Comparison of ENCODE assay signal across 10 cellular contexts in the genomic region with DNA sequence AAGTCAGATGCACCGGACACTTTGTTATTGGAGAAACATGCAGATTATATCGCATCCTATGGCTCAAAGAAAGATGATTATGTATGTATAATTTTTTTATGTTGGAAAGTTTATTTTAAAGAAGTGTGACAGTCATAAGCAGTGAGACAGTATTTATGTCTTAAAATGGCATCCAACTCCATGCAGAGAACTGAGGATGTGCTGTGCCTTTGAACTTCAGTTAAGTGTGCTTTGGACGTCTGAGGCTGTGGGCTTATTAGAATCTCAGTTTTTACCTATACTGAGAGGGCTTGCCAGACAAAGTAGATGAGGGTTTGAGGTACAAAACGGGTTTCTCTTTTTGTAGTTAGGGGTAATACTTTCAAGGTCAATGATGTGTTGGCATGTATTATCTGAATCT. TPM values are rescaled to one million over a fixed set of nuclear protein-coding genes. Genes with fewer than 3 reads are reported as not detected.
DNase-seq lines count a peak whose midpoint lies in the region; ATAC-seq, FAIRE-seq and TF ChIP-seq lines count a peak whose summit lies in the region.
"Had no signal": no experiment of that assay in that cellular context is flagged by ENCODE, and none has a peak within 500 bp of the region (broad histone marks: within the 10 kb centered on the region; RNA-seq: fewer than 3 reads in every experiment).

No MANE protein-coding gene starts in this region.

- intact Hi-C loops in activated naive CD4-positive, alpha-beta T cell treated with anti-CD3 and anti-CD28 coated beads for 36 hours (cut with micrococcal nuclease): loop anchor here (2.0 to 10.0 kb wide), 6 partner anchors 173 to 1967 kb away; partner anchors contain the start of genes ST6GALNAC3 and USP33
- intact Hi-C loops in lower leg skin (cut with DNase I; ENCODE audit: low total_unique reads): no loop called here
- intact Hi-C loops in transverse colon (cut with DNase I; ENCODE audit: low total_unique reads): no loop called here

- H3K4me2 ChIP-seq in astrocyte (ENCODE audit: low read length): peak overlapping the region; percentile 92

- 11 to 13% methylated on average over 4 of the region's 4 CpGs for WGBS in lower leg skin, 2 donors
- 12 to 16% methylated on average over 3 to 4 of the region's 4 CpGs for WGBS in transverse colon (ENCODE audit: low coverage in 1 of 2), 2 donors

- H3K27ac ChIP-seq in astrocyte (ENCODE audit: low read depth, low read length) (peak overlapping the region; percentile 81), transverse colon (peak overlapping the region; percentile 89 to 91 (median 90))

- H3K4me1 Mint-ChIP-seq in activated naive CD4-positive, alpha-beta T cell treated with anti-CD3 and anti-CD28 coated beads for 36 hours (ENCODE audit: low read depth): peaks cover 35% of the 10 kb centered on the region
- H3K4me1 Mint-ChIP-seq in astrocyte (ENCODE audit: low read depth, unreplicated experiment): peaks cover 23% of the 10 kb centered on the region

- peaks cover 65% of the 10 kb centered on the region for H3K79me2 ChIP-seq in astrocyte (ENCODE audit: insufficient read depth, low read length)

- no peak for DNase-seq in activated naive CD4-positive, alpha-beta T cell treated with anti-CD3 and anti-CD28 coated beads for 36 hours
- no peak for DNase-seq in activated naive CD4-positive, alpha-beta T cell treated with anti-CD3 and anti-CD28 coated beads, Interleukin-2, amount 50 U/mL, for 16 hours
- DNase-seq in astrocyte (ENCODE audit: low read depth): no peak
- no peak for DNase-seq in lower leg skin (ENCODE audit: low spot score in 2 of 2)
- DNase-seq in transverse colon: no peak
- no peak for DNase-seq in MV-4-11 (lab: John Stamatoyannopoulos, UW)
- DNase-seq: cortex of kidney, NCI-H1436 had no signal

- no peak for TF ChIP-seq EP300 in transverse colon (IDR thresholded peaks at IDR 0.05; ENCODE audit: low read depth)

- H3K4me3 ChIP-seq in astrocyte (ENCODE audit: insufficient read depth, low read depth, low read length) (peak overlapping the region; percentile 98), lower leg skin (ENCODE audit: low read depth, poor library complexity, severe bottlenecking) (peak overlapping the region; percentile 14), transverse colon (peak overlapping the region; percentile 27 to 80 (median 62))

- H3K36me3 ChIP-seq in astrocyte (ENCODE audit: insufficient read depth, low read length) (peaks cover 31% of the 10 kb centered on the region), transverse colon (peaks cover 0 to 14% (median 3%) of the 10 kb centered on the region in 4 donors)

- no peaks in the 10 kb centered on the region for H3K9me3 ChIP-seq in astrocyte (ENCODE audit: insufficient read depth, low read depth, low read length)
- H3K9me3 ChIP-seq in transverse colon: no peaks in the 10 kb centered on the region

- H3K4me1 ChIP-seq in astrocyte (ENCODE audit: insufficient read depth, low read length) (peaks cover 13% of the 10 kb centered on the region), transverse colon (peaks cover 33 to 58% (median 49%) of the 10 kb centered on the region in 4 donors)

- peak overlapping the region; percentile 96 for H3K9ac ChIP-seq in astrocyte (ENCODE audit: low read length)

- peak overlapping the region; percentile 99 for H3K27ac Mint-ChIP-seq in activated naive CD4-positive, alpha-beta T cell treated with anti-CD3 and anti-CD28 coated beads for 36 hours
- peak overlapping the region; percentile 98 for H3K27ac Mint-ChIP-seq in astrocyte (ENCODE audit: unreplicated experiment)

- no peak for FAIRE-seq in astrocyte (lab: Jason Lieb, UNC)

- in situ Hi-C loops in transverse colon (cut with MboI; ENCODE audit: low pct_ligation_motif_present in 1 of 4, low pct_unique_long_range_greater_than_20kb in 1 of 4, low sequenced_read_pairs in 3 of 4): loop anchor here in 1 of 4 donors (10.0 kb wide), 1 partner anchor 63 kb away; the partner anchor contains the start of gene ACADM

- H4K20me1 ChIP-seq in astrocyte (ENCODE audit: insufficient read depth, low read length): peaks cover 64% of the 10 kb centered on the region

- H3K9me3 Mint-ChIP-seq in activated naive CD4-positive, alpha-beta T cell treated with anti-CD3 and anti-CD28 coated beads for 36 hours: no peaks in the 10 kb centered on the region
- H3K9me3 Mint-ChIP-seq in astrocyte (ENCODE audit: unreplicated experiment): no peaks in the 10 kb centered on the region

- no peak overlapping the region for H2AFZ ChIP-seq in astrocyte (ENCODE audit: low read depth, low read length)

- H3K27me3 ChIP-seq in astrocyte (ENCODE audit: insufficient read depth, low read length): no peaks in the 10 kb centered on the region
- no peaks in the 10 kb centered on the region for H3K27me3 ChIP-seq in transverse colon

- no peak for TF ChIP-seq POLR2A in lower leg skin (IDR thresholded peaks at IDR 0.05)
- TF ChIP-seq POLR2A in transverse colon (IDR thresholded peaks at IDR 0.05): no peak

- TF ChIP-seq CTCF in astrocyte (IDR thresholded peaks at IDR 0.05; ENCODE audit: insufficient read depth, low read depth, low read length) (no peak), lower leg skin (IDR thresholded peaks at IDR 0.05) (no peak), transverse colon (IDR thresholded peaks at IDR 0.05) (no peak)

- peaks cover 59% of the 10 kb centered on the region for H3K36me3 Mint-ChIP-seq in activated naive CD4-positive, alpha-beta T cell treated with anti-CD3 and anti-CD28 coated beads for 36 hours (ENCODE audit: low read depth)
- peaks cover 28% of the 10 kb centered on the region for H3K36me3 Mint-ChIP-seq in astrocyte (ENCODE audit: low read depth, unreplicated experiment)

- H3K27me3 Mint-ChIP-seq in activated naive CD4-positive, alpha-beta T cell treated with anti-CD3 and anti-CD28 coated beads for 36 hours (ENCODE audit: low read depth): no peaks in the 10 kb centered on the region
- H3K27me3 Mint-ChIP-seq in astrocyte (ENCODE audit: low read depth, unreplicated experiment): no peaks in the 10 kb centered on the region

- CTCF ChIA-PET in activated naive CD4-positive, alpha-beta T cell treated with anti-CD3 and anti-CD28 coated beads for 36 hours (lab: Charles Lee): interaction anchor here (0.6 kb wide), 1 partner anchor 1980 kb away, joined by 3 read pairs; no protein-coding TSS in a partner anchor

- ATAC-seq in HG03135 (IDR thresholded peaks at IDR 0.05; ENCODE audit: unreplicated experiment): no peak
- no peak for ATAC-seq in GM19328 (IDR thresholded peaks at IDR 0.05; ENCODE audit: unreplicated experiment)

- H3K4me3 Mint-ChIP-seq in activated naive CD4-positive, alpha-beta T cell treated with anti-CD3 and anti-CD28 coated beads for 36 hours: peak overlapping the region; percentile 99
- peak overlapping the region; percentile 99 for H3K4me3 Mint-ChIP-seq in astrocyte (ENCODE audit: unreplicated experiment)

RNA-seq across cellular contexts. Expression of gene RABGGTB, which starts 1.5 kb away (rescaled TPM):
- total RNA-seq in activated naive CD4-positive, alpha-beta T cell treated with anti-CD3 and anti-CD28 coated beads for 36 hours: 100 to 1,000 TPM; 158 to 162 TPM
- total RNA-seq in astrocyte (96.7 and 108 TPM in 2 replicates), lower leg skin (10 to 100 TPM; 36.5 to 48.9 (median 44.3) TPM), transverse colon (100 to 1,000 TPM in 1 of 4 donors, 10 to 100 TPM in 3; 21.3 to 126 (median 68.4) TPM)

RNA-seq across cellular contexts. Expression of gene MSH4, which starts 9.2 kb away (rescaled TPM):
- under 1 TPM; 0.14 to 0.27 TPM for total RNA-seq in activated naive CD4-positive, alpha-beta T cell treated with anti-CD3 and anti-CD28 coated beads for 36 hours
- 0.34 and 0.43 TPM in 2 replicates for total RNA-seq in astrocyte
- under 1 TPM in 1 of 4 donors, not detected in 3; 0.39 TPM for total RNA-seq in lower leg skin
- total RNA-seq in transverse colon: under 1 TPM in 2 of 4 donors, not detected in 2; 0.20 to 0.48 TPM

Comparison
In these comparisons a context has a peak if more than half of its experiments do, and no peak if none do; other contexts are left out.
1. H3K4me3 ChIP-seq: peak in every context shown above with its lines; median percentile 98 in astrocyte; 62 in transverse colon; 14 in lower leg skin.